Comparison of ENCODE assay signal across 11 cellular contexts in the genomic region with DNA sequence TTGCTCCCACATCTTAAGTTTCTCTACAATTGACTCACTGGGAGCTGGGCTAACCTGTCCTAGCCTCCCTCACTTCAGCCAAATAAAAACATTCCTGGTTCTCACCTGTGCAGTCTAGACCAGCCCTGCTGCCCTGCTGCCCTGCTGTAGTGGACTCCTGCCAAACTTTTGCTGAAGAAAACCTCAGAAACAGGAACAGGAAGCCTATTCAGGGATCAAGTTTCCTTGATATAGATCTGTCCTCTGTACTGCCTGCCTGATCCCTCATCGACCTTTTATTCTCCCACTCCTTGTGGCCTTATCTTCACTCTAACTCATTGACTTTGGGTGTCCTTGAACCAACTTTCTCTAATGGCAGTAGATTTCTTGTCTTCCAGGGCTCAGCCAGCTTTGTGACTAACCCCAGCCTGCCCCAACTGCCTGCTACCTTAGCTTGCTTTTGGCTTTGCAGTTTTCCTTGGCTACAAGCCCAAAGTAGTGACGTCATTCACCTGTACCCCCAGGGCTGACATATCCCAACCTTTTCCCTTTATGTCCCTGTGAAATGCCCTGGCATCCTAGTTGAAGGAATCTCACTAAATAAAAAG.
DNase-seq lines count a peak whose midpoint lies in the region; ATAC-seq, FAIRE-seq and TF ChIP-seq lines count a peak whose summit lies in the region.
"Had no signal": no experiment of that assay in that cellular context is flagged by ENCODE, and none has a peak within 500 bp of the region (broad histone marks: within the 10 kb centered on the region; RNA-seq: fewer than 3 reads in every experiment).

No MANE protein-coding gene starts in this region.

- no peaks in the 10 kb centered on the region for H3K9me3 Mint-ChIP-seq in natural killer cell treated with Interleukin-12 subunit alpha and Interleukin-12 subunit beta and Interleukin-15 and Interleukin-18, amount 100 ng/mL, for 72 hours
- H3K9me3 Mint-ChIP-seq: stimulated activated naive CD8-positive, alpha-beta T cell treated with anti-CD3 and anti-CD28 coated beads, Interleukin-15, amount 100 ng/mL, for 72 hours had no signal

- peak overlapping the region in 3 of 4 donors; percentile 22 to 32 (median 28) for H3K27ac ChIP-seq in pancreas

- intact Hi-C loops in pancreas (cut with DNase I) = no loop called here
- intact Hi-C loops in posterior cingulate gyrus (cut with DNase I) = no loop called here

- no peaks in the 10 kb centered on the region for H3K27me3 ChIP-seq in pancreas
- no peaks in the 10 kb centered on the region for H3K27me3 ChIP-seq in HAP-1 (ENCODE audit: low read depth)

- WGBS in pancreas, 2 donors = 1 to 5% methylated on average over 2 of the region's 2 CpGs

- H3K36me3 Mint-ChIP-seq in natural killer cell treated with Interleukin-12 subunit alpha and Interleukin-12 subunit beta and Interleukin-15 and Interleukin-18, amount 100 ng/mL, for 72 hours = no peaks in the 10 kb centered on the region

- TF ChIP-seq CTCF in NB4 (IDR thresholded peaks at IDR 0.05; ENCODE audit: low read depth, low read length) (no peak), choroid plexus epithelial cell (conservative IDR thresholded peaks at IDR 0.05; ENCODE audit: low read depth, low read length) (no peak), pancreas (IDR thresholded peaks at IDR 0.05) (no peak)

- in situ Hi-C loops in HAP-1 (cut with MboI; ENCODE audit: low sequenced_read_pairs) = no loop called here

- H3K9me3 ChIP-seq in pancreas (no peaks in the 10 kb centered on the region), HAP-1 (no peaks in the 10 kb centered on the region)

- H3K27ac Mint-ChIP-seq in natural killer cell treated with Interleukin-12 subunit alpha and Interleukin-12 subunit beta and Interleukin-15 and Interleukin-18, amount 100 ng/mL, for 72 hours = no peak overlapping the region
- H3K27ac Mint-ChIP-seq: stimulated activated naive CD8-positive, alpha-beta T cell treated with anti-CD3 and anti-CD28 coated beads, Interleukin-15, amount 100 ng/mL, for 72 hours had no signal

- H3K36me3 ChIP-seq in pancreas (no peaks in the 10 kb centered on the region), HAP-1 (replicated peaks) (no peaks in the 10 kb centered on the region)

- no peak for FAIRE-seq in pancreas (lab: Jason Lieb, UNC)
- no peak for FAIRE-seq in GM12892 (lab: Jason Lieb, UNC)

- H3K4me3 ChIP-seq in NB4 (ENCODE audit: low read depth, low read length) (no peak overlapping the region), choroid plexus epithelial cell (ENCODE audit: low read depth, low read length) (no peak overlapping the region), pancreas (no peak overlapping the region), HAP-1 (no peak overlapping the region)
- H3K4me3 ChIP-seq: smooth muscle cell had no signal

- H3K4me1 Mint-ChIP-seq in natural killer cell treated with Interleukin-12 subunit alpha and Interleukin-12 subunit beta and Interleukin-15 and Interleukin-18, amount 100 ng/mL, for 72 hours (ENCODE audit: low read depth in 2 of 2) = peaks cover 0 to 8% of the 10 kb centered on the region in 2 donors

- peak; percentile 14 for DNase-seq in ELF-1 (ENCODE audit: low read depth, low spot score)
- peak; percentile 43 for DNase-seq in NB4 (ENCODE audit: low read depth)
- peak; percentile 28 for DNase-seq in choroid plexus epithelial cell (ENCODE audit: low read depth)
- peak in 4 of 6 donors; percentile 63 to 73 (median 72) for DNase-seq in pancreas
- no peak for DNase-seq in GM12892 (ENCODE audit: insufficient read length)
- no peak for DNase-seq in posterior cingulate gyrus
- no peak for DNase-seq in HAP-1 (ENCODE audit: low spot score in 2 of 2)
- no peak for DNase-seq in natural killer cell treated with Interleukin-12 subunit alpha and Interleukin-12 subunit beta and Interleukin-15 and Interleukin-18, amount 100 ng/mL, for 72 hours (ENCODE audit: low spot score)
- DNase-seq: effector CD4-positive, alpha-beta T cell; stimulated activated naive CD8-positive, alpha-beta T cell treated with anti-CD3 and anti-CD28 coated beads, Interleukin-15, amount 100 ng/mL, for 72 hours had no signal

- TF ChIP-seq POLR2A in NB4 (IDR thresholded peaks at IDR 0.05; ENCODE audit: extremely low read depth, insufficient read length) = no peak
- no peak for TF ChIP-seq POLR2A in GM12892 (IDR thresholded peaks at IDR 0.05; ENCODE audit: low read depth, low read length)

- H3K4me3 Mint-ChIP-seq in natural killer cell treated with Interleukin-12 subunit alpha and Interleukin-12 subunit beta and Interleukin-15 and Interleukin-18, amount 100 ng/mL, for 72 hours = no peak overlapping the region
- H3K4me3 Mint-ChIP-seq: stimulated activated naive CD8-positive, alpha-beta T cell treated with anti-CD3 and anti-CD28 coated beads, Interleukin-15, amount 100 ng/mL, for 72 hours had no signal

- peaks cover 2 to 15% of the 10 kb centered on the region in 2 donors for H3K27me3 Mint-ChIP-seq in natural killer cell treated with Interleukin-12 subunit alpha and Interleukin-12 subunit beta and Interleukin-15 and Interleukin-18, amount 100 ng/mL, for 72 hours

- H3K4me1 ChIP-seq in pancreas (peaks cover 0 to 8% (median 0%) of the 10 kb centered on the region in 3 donors), HAP-1 (no peaks in the 10 kb centered on the region; the same call in 1 of the 2 replicates)

- peak; percentile 95 to 97 (median 96) for ATAC-seq in pancreas
- no peak for ATAC-seq in natural killer cell treated with Interleukin-12 subunit alpha and Interleukin-12 subunit beta and Interleukin-15 and Interleukin-18, amount 100 ng/mL, for 72 hours
- ATAC-seq: stimulated activated naive CD8-positive, alpha-beta T cell treated with anti-CD3 and anti-CD28 coated beads, Interleukin-15, amount 100 ng/mL, for 72 hours had no signal

Comparison
In these comparisons a context has a peak if more than half of its experiments do, and no peak if none do; other contexts are left out.
1. DNase-seq: peak in ELF-1 (single experiment), NB4 (single experiment), choroid plexus epithelial cell (single experiment) and pancreas (4 of 6); none in GM12892 (single experiment), posterior cingulate gyrus (0 of 10), HAP-1 (0 of 2) and natural killer cell treated with Interleukin-12 subunit alpha and Interleukin-12 subunit beta and Interleukin-15 and Interleukin-18, amount 100 ng/mL, for 72 hours (single experiment).
2. ATAC-seq: peak in pancreas (4 of 4); none in natural killer cell treated with Interleukin-12 subunit alpha and Interleukin-12 subunit beta and Interleukin-15 and Interleukin-18, amount 100 ng/mL, for 72 hours (0 of 2).